Comparison of ENCODE assay signal across 9 cellular contexts in genomic region chr10:132452216-132452650, GRCh38. TPM values are rescaled to one million over a fixed set of nuclear protein-coding genes. Genes with fewer than 3 reads are reported as not detected.
DNase-seq lines count a peak whose midpoint lies in the region; ATAC-seq, FAIRE-seq and TF ChIP-seq lines count a peak whose summit lies in the region.
"Had no signal": no experiment of that assay in that cellular context is flagged by ENCODE, and none has a peak within 500 bp of the region (broad histone marks: within the 10 kb centered on the region; RNA-seq: fewer than 3 reads in every experiment).

No MANE protein-coding gene starts in this region.

- no peaks in the 10 kb centered on the region for H3K79me2 ChIP-seq in OCI-LY3 (ENCODE audit: low read length)

- peaks cover 33% of the 10 kb centered on the region for H3K4me1 ChIP-seq in CD8-positive, alpha-beta memory T cell (ENCODE audit: insufficient read depth, low read length)
- H3K4me1 ChIP-seq in OCI-LY3 (ENCODE audit: low read length) (peaks cover 52% of the 10 kb centered on the region), duodenal mucosa (ENCODE audit: control insufficient read depth in 1 of 2, insufficient read depth in 2 of 2, low read length in 2 of 2) (peaks cover 70 to 75% of the 10 kb centered on the region in 2 donors)

- no peak overlapping the region for H3K27ac ChIP-seq in CD8-positive, alpha-beta memory T cell (ENCODE audit: low read depth, low read length)
- H3K27ac ChIP-seq in OCI-LY3 (ENCODE audit: low read length) (peak overlapping the region; percentile 61), duodenal mucosa (ENCODE audit: low read depth, low read length) (peak overlapping the region; percentile 56), coronary artery (peak overlapping the region in 1 of 2 donors; percentile 32)

- H2AFZ ChIP-seq in OCI-LY3 (ENCODE audit: low read depth, low read length) = no peak overlapping the region

- peaks cover 14 to 42% (median 17%) of the 10 kb centered on the region in 3 donors for H3K4me1 Mint-ChIP-seq in CD8-positive, alpha-beta memory T cell
- H3K4me1 Mint-ChIP-seq in progenitor cell of endocrine pancreas (ENCODE audit: low read depth) = peaks cover 4% of the 10 kb centered on the region

- peak overlapping the region in 1 of 7 donors; percentile 29 for H3K4me3 Mint-ChIP-seq in CD8-positive, alpha-beta memory T cell
- H3K4me3 Mint-ChIP-seq in progenitor cell of endocrine pancreas (ENCODE audit: low read depth) = no peak overlapping the region

- H3K36me3 Mint-ChIP-seq in CD8-positive, alpha-beta memory T cell = no peaks in the 10 kb centered on the region
- H3K36me3 Mint-ChIP-seq in progenitor cell of endocrine pancreas (ENCODE audit: insufficient read depth) = no peaks in the 10 kb centered on the region

- H3K27me3 ChIP-seq in CD8-positive, alpha-beta memory T cell (ENCODE audit: insufficient read depth, low read length, poor library complexity, severe bottlenecking) = no peaks in the 10 kb centered on the region
- H3K27me3 ChIP-seq in OCI-LY3 (ENCODE audit: low read depth, low read length) (no peaks in the 10 kb centered on the region), duodenal mucosa (ENCODE audit: control insufficient read depth in 1 of 2, insufficient read depth in 2 of 2, low read length in 2 of 2) (no peaks in the 10 kb centered on the region)

- H3K9ac ChIP-seq in OCI-LY3 (ENCODE audit: low read length) (peak overlapping the region; percentile 68), duodenal mucosa (ENCODE audit: low read depth in 1 of 2, low read length in 2 of 2) (peak overlapping the region; percentile 20 to 53)

- no peak for FAIRE-seq in D721Med (lab: Jason Lieb, UNC)
- FAIRE-seq: frontal cortex had no signal

- H3K36me3 ChIP-seq in CD8-positive, alpha-beta memory T cell (ENCODE audit: insufficient read depth, low read length) = no peaks in the 10 kb centered on the region
- no peaks in the 10 kb centered on the region for H3K36me3 ChIP-seq in OCI-LY3 (replicated peaks; ENCODE audit: low read depth, low read length)
- no peaks in the 10 kb centered on the region for H3K36me3 ChIP-seq in duodenal mucosa (ENCODE audit: control insufficient read depth in 1 of 2, insufficient read depth in 2 of 2, low read length in 2 of 2)

- peak in 1 of 5 donors; percentile 48 for DNase-seq in CD8-positive, alpha-beta memory T cell
- DNase-seq in progenitor cell of endocrine pancreas (ENCODE audit: low spot score, unreplicated experiment) (no peak), D721Med (ENCODE audit: insufficient read length, low spot score) (no peak), coronary artery (ENCODE audit: low spot score) (no peak), COR-L47 (lab: John Stamatoyannopoulos, UW) (no peak)

- H3K4me2 ChIP-seq in OCI-LY3 (ENCODE audit: low read length) = peak overlapping the region; percentile 92

- H3K9me3 ChIP-seq in CD8-positive, alpha-beta memory T cell (ENCODE audit: low read length) = no peaks in the 10 kb centered on the region
- no peaks in the 10 kb centered on the region for H3K9me3 ChIP-seq in OCI-LY3 (ENCODE audit: insufficient read depth, low read length)
- no peaks in the 10 kb centered on the region for H3K9me3 ChIP-seq in duodenal mucosa (ENCODE audit: control insufficient read depth in 1 of 2, low read length in 2 of 2)

- H4K20me1 ChIP-seq in OCI-LY3 (ENCODE audit: insufficient read depth, low read length) = no peaks in the 10 kb centered on the region

- no peaks in the 10 kb centered on the region for H3K27me3 Mint-ChIP-seq in CD8-positive, alpha-beta memory T cell
- H3K27me3 Mint-ChIP-seq in progenitor cell of endocrine pancreas = peaks cover 3% of the 10 kb centered on the region

- peak overlapping the region; percentile 84 to 97 (median 94) for H3K27ac Mint-ChIP-seq in CD8-positive, alpha-beta memory T cell
- no peak overlapping the region for H3K27ac Mint-ChIP-seq in progenitor cell of endocrine pancreas

- TF ChIP-seq CTCF in OCI-LY3 (IDR thresholded peaks at IDR 0.05; ENCODE audit: low read depth, low read length) (no peak), progenitor cell of endocrine pancreas (IDR thresholded peaks at IDR 0.05; ENCODE audit: unreplicated experiment) (peak; percentile 30), D721Med (IDR thresholded peaks at IDR 0.05; ENCODE audit: insufficient read depth, missing control alignments) (no peak), coronary artery (IDR thresholded peaks at IDR 0.05) (no peak)

- H3K4me3 ChIP-seq in CD8-positive, alpha-beta memory T cell (ENCODE audit: low read length) = peak overlapping the region; percentile 46
- H3K4me3 ChIP-seq in OCI-LY3 (ENCODE audit: low read length) (peak overlapping the region; percentile 62), duodenal mucosa (ENCODE audit: low read depth in 1 of 2, low read length in 2 of 2) (peak overlapping the region in 1 of 2 donors; percentile 54), coronary artery (no peak overlapping the region)

- CTCF ChIA-PET in CD8-positive, alpha-beta memory T cell (lab: Charles Lee) = interaction anchor here (1.6 kb wide), 1 partner anchor 63 kb away, joined by 5 read pairs; no protein-coding TSS in a partner anchor

- H3K9me3 Mint-ChIP-seq in CD8-positive, alpha-beta memory T cell = no peaks in the 10 kb centered on the region
- no peaks in the 10 kb centered on the region for H3K9me3 Mint-ChIP-seq in progenitor cell of endocrine pancreas (ENCODE audit: low read depth)

- no peak for ATAC-seq in GM18861 (IDR thresholded peaks at IDR 0.05; ENCODE audit: unreplicated experiment)

- POLR2A ChIA-PET in CD8-positive, alpha-beta memory T cell (lab: Charles Lee) = no interaction called here

RNA-seq across cellular contexts. Expression of gene PWWP2B, which starts 55.2 kb away (rescaled TPM):
- 1 to 10 TPM; 3.1 to 3.7 TPM for total RNA-seq in CD8-positive, alpha-beta memory T cell
- 4.4 TPM for polyA plus RNA-seq in CD8-positive, alpha-beta memory T cell
- 23.2 and 24.3 TPM in 2 replicates for total RNA-seq in progenitor cell of endocrine pancreas
